In the genomic region with DNA sequence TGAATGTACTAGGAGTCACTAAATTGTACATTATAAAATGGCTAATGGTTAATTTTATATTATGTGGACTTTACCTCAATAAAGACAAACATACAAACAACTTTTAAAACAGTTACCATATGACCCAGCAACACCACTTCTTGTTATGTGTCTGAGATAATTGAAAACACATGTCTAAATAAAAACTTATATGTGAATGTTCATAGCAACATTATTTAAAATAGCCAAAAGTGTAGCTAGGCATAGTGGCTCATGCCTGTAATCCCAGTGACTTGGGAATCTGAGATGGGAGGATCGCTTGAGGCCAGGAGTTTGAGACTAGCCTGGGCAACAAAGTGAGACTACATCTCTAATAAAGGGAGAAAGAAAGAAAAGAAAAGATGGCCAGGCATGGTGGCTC, we compare ENCODE assay signal across 29 cellular contexts.
"Had no signal": no experiment of that assay in that cellular context is flagged by ENCODE, and none has a peak within 500 bp of the region (broad histone marks: within the 10 kb centered on the region; RNA-seq: fewer than 3 reads in every experiment).

No MANE protein-coding gene starts in this region.

- H3K4me3 ChIP-seq: cardiac muscle cell, K562, Peyer's patch, SJSA1 had no signal

- H3K27ac Mint-ChIP-seq: activated CD8-positive, alpha-beta T cell treated with anti-CD3 and anti-CD28 coated beads, Interleukin-2, amount 10 ng/mL, durations not matched to agents 7 days and 5 days; activated naive CD4-positive, alpha-beta T cell treated with anti-CD3 and anti-CD28 coated beads for 36 hours; activated naive CD8-positive, alpha-beta T cell; activated T-cell treated with anti-CD3 and anti-CD28 coated beads, Interleukin-2, amount 50 U/mL, for 24 hours; activated T-helper 1 cell treated with anti-CD3 and anti-CD28 coated beads, Interleukin-12 subunit alpha, Interleukin-12 subunit beta, Interleukin-2, Interleukin-4 antibody, amounts not matched to agents 30 ng/mL and 10 ng/mL and 1 ng/mL, durations not matched to agents 14 hours and 24 hours and 36 hours; T-helper 1 cell treated with Interleukin-12 subunit alpha and Interleukin-12 subunit beta and Interleukin-4 antibody, amounts not matched to agents 30 μg/mL and 1 μg/mL, for 36 hours; WTC11 had no signal

- DNase-seq: activated CD4-positive, alpha-beta T cell treated with anti-CD3 and anti-CD28 coated beads for 48 hours; activated CD4-positive, alpha-beta T cell treated with anti-CD3 and anti-CD28 coated beads, Interleukin-2, amount 50 U/mL, for 4 hours; activated CD4-positive, CD25-positive, alpha-beta regulatory T cell treated with anti-CD3 and anti-CD28 coated beads, Interleukin-2, amount 50 U/mL, for 72 hours; activated CD8-positive, alpha-beta T cell treated with anti-CD3 and anti-CD28 coated beads, Interleukin-2, amount 10 ng/mL, durations not matched to agents 7 days and 5 days; activated gamma-delta T cell; activated naive CD4-positive, alpha-beta T cell treated with anti-CD3 and anti-CD28 coated beads for 36 hours; activated T-cell treated with anti-CD3 and anti-CD28 coated beads, Interleukin-2, amount 50 U/mL, for 24 hours; brain microvascular endothelial cell; Karpas-422; MM.1S; NCI-H1105; NCI-H1436; NCI-H187; NCI-H2081; NCI-H510A treated with DMSO at 0.1 percent for 48 hours; NCI-H69; NK-92 treated with Interleukin-12 subunit alpha and Interleukin-12 subunit beta, amount 100 ng/mL, for 24 hours; Peyer's patch; Right ventricle myocardium superior; SW 1271 had no signal

- H3K36me3 Mint-ChIP-seq: WTC11 had no signal

- H3K27me3 ChIP-seq: brain microvascular endothelial cell, cardiac muscle cell, Peyer's patch, SJSA1 had no signal

- H3K4me1 ChIP-seq: Peyer's patch had no signal

- H3K4me3 Mint-ChIP-seq: activated CD8-positive, alpha-beta T cell treated with anti-CD3 and anti-CD28 coated beads, Interleukin-2, amount 10 ng/mL, durations not matched to agents 7 days and 5 days; activated naive CD4-positive, alpha-beta T cell treated with anti-CD3 and anti-CD28 coated beads for 36 hours; activated naive CD8-positive, alpha-beta T cell; activated T-cell treated with anti-CD3 and anti-CD28 coated beads, Interleukin-2, amount 50 U/mL, for 24 hours; activated T-helper 1 cell treated with anti-CD3 and anti-CD28 coated beads, Interleukin-12 subunit alpha, Interleukin-12 subunit beta, Interleukin-2, Interleukin-4 antibody, amounts not matched to agents 30 ng/mL and 10 ng/mL and 1 ng/mL, durations not matched to agents 14 hours and 24 hours and 36 hours; T-helper 1 cell treated with Interleukin-12 subunit alpha and Interleukin-12 subunit beta and Interleukin-4 antibody, amounts not matched to agents 30 μg/mL and 1 μg/mL, for 36 hours; WTC11 had no signal

- H3K4me1 Mint-ChIP-seq: WTC11 had no signal

- H3K36me3 ChIP-seq: brain microvascular endothelial cell, cardiac muscle cell, Peyer's patch, SJSA1 had no signal

- FAIRE-seq: K562 had no signal

- H3K9me3 Mint-ChIP-seq: activated T-helper 1 cell treated with anti-CD3 and anti-CD28 coated beads, Interleukin-12 subunit alpha, Interleukin-12 subunit beta, Interleukin-2, Interleukin-4 antibody, amounts not matched to agents 30 ng/mL and 10 ng/mL and 1 ng/mL, durations not matched to agents 14 hours and 24 hours and 36 hours; T-helper 1 cell treated with Interleukin-12 subunit alpha and Interleukin-12 subunit beta and Interleukin-4 antibody, amounts not matched to agents 30 μg/mL and 1 μg/mL, for 36 hours had no signal

- H3K27ac ChIP-seq: brain microvascular endothelial cell, cardiac muscle cell, RWPE1 had no signal

- ATAC-seq: activated CD8-positive, alpha-beta T cell treated with anti-CD3 and anti-CD28 coated beads, Interleukin-2, amount 10 ng/mL, durations not matched to agents 7 days and 5 days; K562; SK-N-SH treated with all-trans-retinoic acid at 6 μM for 48 hours; WTC11 had no signal

- H3K9me3 ChIP-seq: Peyer's patch, SJSA1 had no signal
